Comparison of ENCODE assay signal across 1 cellular context in genomic region chr1:52726265-52727113, GRCh38.
TF ChIP-seq lines count a peak whose summit lies in the region.

Gene ZYG11B (plus strand): TSS chr1:52726453. CDS start chr1:52726654, 201 bp downstream.

TF ChIP-seq in K562, 482 proteins besides CTCF, POLR2A, EP300 and RAD21 (continued from another document and continues in another):
- TF ChIP-seq ZBTB11 (CRISPR knock-in tag; IDR thresholded peaks at IDR 0.05) (no peak), EP400 (IDR thresholded peaks at IDR 0.05) (peak; percentile 70; the same call in 1 of the 2 replicates), ZFX (CRISPR knock-in tag; IDR thresholded peaks at IDR 0.05) (peak; percentile 97), HDAC1 (IDR thresholded peaks at IDR 0.05) (peak in 1 of 2 experiments; percentile 97; a peak in 2 of 4 replicates), ZKSCAN1 (IDR thresholded peaks at IDR 0.05; ENCODE audit: low read depth, low read length) (0 out of 2 replicates have a peak, but pooled peaks have one; percentile 12), JUND (IDR thresholded peaks at IDR 0.05; ENCODE audit: borderline replicate concordance, low read depth, low read length) (no peak), JUND (tag; IDR thresholded peaks at IDR 0.05; ENCODE audit: borderline replicate concordance, low read depth, low read length) (no peak), NCOA6 (IDR thresholded peaks at IDR 0.05) (no peak; the same call in 1 of the 2 replicates), NCOA1 (IDR thresholded peaks at IDR 0.05; ENCODE audit: low read depth) (peak; percentile 66; the same call in 1 of the 2 replicates), BRD4 (IDR thresholded peaks at IDR 0.05) (no peak), ZBTB12 (CRISPR knock-in tag; IDR thresholded peaks at IDR 0.05) (no peak), ATF4 (CRISPR knock-in tag; IDR thresholded peaks at IDR 0.05) (no peak), BRF2 (IDR thresholded peaks at IDR 0.05; ENCODE audit: borderline replicate concordance, insufficient read depth, insufficient read length) (no peak), E2F4 (CRISPR knock-in tag; IDR thresholded peaks at IDR 0.05; ENCODE audit: low read depth) (0 out of 2 replicates have a peak, but pooled peaks have one; percentile 39), ZBTB1 (CRISPR knock-in tag; IDR thresholded peaks at IDR 0.05; ENCODE audit: borderline replicate concordance, low read depth) (peak; percentile 98), HEY1 (CRISPR knock-in tag; IDR thresholded peaks at IDR 0.05; ENCODE audit: borderline replicate concordance) (no peak), MAX (CRISPR knock-in tag; IDR thresholded peaks at IDR 0.05) (no peak), SAFB2 (IDR thresholded peaks at IDR 0.05; ENCODE audit: borderline replicate concordance, low read depth, low read length, severe bottlenecking) (no peak), PHB2 (IDR thresholded peaks at IDR 0.05; ENCODE audit: low read depth) (peak; percentile 77; the same call in 1 of the 2 replicates), HINFP (tag; conservative IDR thresholded peaks at IDR 0.05; ENCODE audit: low read depth) (peak; percentile 76), EGR1 (conservative IDR thresholded peaks at IDR 0.05) (peak; percentile 84), ZBTB17 (CRISPR knock-in tag; IDR thresholded peaks at IDR 0.05) (no peak), ATF7 (IDR thresholded peaks at IDR 0.05) (peak; percentile 37; the same call in 1 of the 2 replicates), SMARCA5 (IDR thresholded peaks at IDR 0.05) (peak; percentile 85; the same call in 1 of the 2 replicates), SUPT5H (IDR thresholded peaks at IDR 0.05) (0 out of 2 replicates have a peak, but pooled peaks have one; percentile 59), ZNF740 (CRISPR knock-in tag; IDR thresholded peaks at IDR 0.05) (peak; percentile 76; the same call in 1 of the 2 replicates), ZNF740 (tag; IDR thresholded peaks at IDR 0.05) (peak in 1 of 2 experiments; percentile 93; a peak in 2 of 4 replicates), TBL1XR1 (IDR thresholded peaks at IDR 0.05; ENCODE audit: low read length in 2 of 2) (no peak), ZBTB2 (IDR thresholded peaks at IDR 0.05) (peak; percentile 89), KDM4B (IDR thresholded peaks at IDR 0.05; ENCODE audit: borderline replicate concordance in 2 of 2, low read depth in 1 of 2) (peak in 1 of 2 experiments; percentile 40; a peak in 1 of 4 replicates), FOXP1 (CRISPR knock-in tag; IDR thresholded peaks at IDR 0.05) (peak; percentile 76; the same call in 1 of the 2 replicates), SAP30 (IDR thresholded peaks at IDR 0.05; ENCODE audit: borderline replicate concordance, insufficient read depth, low read depth, low read length, poor library complexity, severe bottlenecking) (peak; percentile 76), BRD9 (IDR thresholded peaks at IDR 0.05; ENCODE audit: low read depth, partially characterized antibody) (peak; percentile 74), PYGO2 (tag; IDR thresholded peaks at IDR 0.05) (no peak), ZBTB26 (CRISPR knock-in tag; IDR thresholded peaks at IDR 0.05) (peak; percentile 97), CSDE1 (IDR thresholded peaks at IDR 0.05) (peak in 1 of 2 experiments; percentile 89; a peak in 3 of 4 replicates), C11orf30 (IDR thresholded peaks at IDR 0.05; ENCODE audit: low read depth) (no peak), SMARCE1 (IDR thresholded peaks at IDR 0.05) (peak; percentile 91), ETV6 (IDR thresholded peaks at IDR 0.05; ENCODE audit: borderline replicate concordance in 1 of 2, low read depth in 2 of 2, low read length in 1 of 2) (no peak), ETV6 (CRISPR knock-in tag; IDR thresholded peaks at IDR 0.05; ENCODE audit: borderline replicate concordance) (no peak), RAD51 (IDR thresholded peaks at IDR 0.05; ENCODE audit: borderline replicate concordance, low read depth) (no peak), ZNF449 (CRISPR knock-in tag; IDR thresholded peaks at IDR 0.05) (no peak), MIER1 (IDR thresholded peaks at IDR 0.05; ENCODE audit: low read depth) (peak; percentile 81), MAZ (CRISPR knock-in tag; conservative IDR thresholded peaks at IDR 0.05 in 1 of 2, IDR thresholded peaks at IDR 0.05 in 1 of 2) (peak; percentile 25 to 51; a peak in 1 of 4 replicates), KAT7 (CRISPR knock-in tag; IDR thresholded peaks at IDR 0.05; ENCODE audit: borderline replicate concordance) (0 out of 2 replicates have a peak, but pooled peaks have one; percentile 20), ZNF717 (CRISPR knock-in tag; IDR thresholded peaks at IDR 0.05) (no peak), CHD4 (IDR thresholded peaks at IDR 0.05; ENCODE audit: insufficient read depth, insufficient replicate concordance, low read depth, low read length, poor library complexity, severe bottlenecking) (no peak), TGIF2 (CRISPR knock-in tag; IDR thresholded peaks at IDR 0.05) (0 out of 2 replicates have a peak, but pooled peaks have one; percentile 77), STAT5B (CRISPR knock-in tag; IDR thresholded peaks at IDR 0.05) (no peak), NR0B1 (IDR thresholded peaks at IDR 0.05; ENCODE audit: partially characterized antibody) (no peak)
